Comparison of ENCODE assay signal across 4 cellular contexts in the genomic region with DNA sequence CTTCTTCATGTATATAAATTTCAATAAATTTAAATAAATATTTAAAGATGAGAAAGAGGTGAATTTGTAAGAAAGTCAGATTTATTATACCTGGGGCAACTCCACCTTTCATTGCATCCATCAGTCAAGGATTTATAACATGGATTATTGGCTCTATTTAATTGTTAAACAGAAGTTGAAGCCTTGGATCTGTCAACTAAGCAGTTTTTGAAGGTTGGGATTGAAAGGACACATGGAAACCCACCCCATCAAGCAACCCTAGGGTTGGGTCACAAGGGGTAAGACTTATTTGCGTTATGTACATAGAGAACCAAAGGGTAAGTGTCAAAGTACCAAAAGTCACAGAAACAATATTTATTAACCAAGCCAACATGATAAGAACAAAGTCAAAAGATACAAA.
TF ChIP-seq lines count a peak whose summit lies in the region.

No MANE protein-coding gene starts in this region.

TF ChIP-seq in HepG2, 621 proteins besides CTCF, POLR2A, EP300 and RAD21:
- TF ChIP-seq MAFK (conservative IDR thresholded peaks at IDR 0.05 in 1 of 2, IDR thresholded peaks at IDR 0.05 in 1 of 2; ENCODE audit: low read length in 2 of 2), result peak; percentile 31 to 76; a peak in 3 of 4 replicates
- no peak for TF ChIP-seq ZNF672 (CRISPR knock-in tag; IDR thresholded peaks at IDR 0.05)
- no peak for TF ChIP-seq GABPA (IDR thresholded peaks at IDR 0.05; ENCODE audit: low read depth, low read length)
- no peak for TF ChIP-seq GABPA (CRISPR knock-in tag; IDR thresholded peaks at IDR 0.05; ENCODE audit: low read depth)
- TF ChIP-seq, protein P1, sequence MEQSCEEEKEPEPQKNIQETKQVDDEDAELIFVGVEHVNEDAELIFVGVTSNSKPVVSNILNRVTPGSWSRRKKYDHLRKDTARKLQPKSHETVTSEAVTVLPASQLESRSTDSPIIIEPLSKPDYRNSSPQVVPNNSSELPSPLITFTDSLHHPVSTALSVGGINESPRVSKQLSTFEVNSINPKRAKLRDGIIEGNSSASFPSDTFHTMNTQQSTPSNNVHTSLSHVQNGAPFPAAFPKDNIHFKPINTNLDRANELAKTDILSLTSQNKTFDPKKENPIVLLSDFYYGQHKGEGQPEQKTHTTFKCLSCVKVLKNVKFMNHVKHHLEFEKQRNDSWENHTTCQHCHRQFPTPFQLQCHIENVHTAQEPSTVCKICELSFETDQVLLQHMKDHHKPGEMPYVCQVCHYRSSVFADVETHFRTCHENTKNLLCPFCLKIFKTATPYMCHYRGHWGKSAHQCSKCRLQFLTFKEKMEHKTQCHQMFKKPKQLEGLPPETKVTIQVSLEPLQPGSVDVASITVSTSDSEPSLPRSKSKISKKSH (CRISPR knock-in tag; IDR thresholded peaks at IDR 0.05; ENCODE audit: borderline replicate concordance), result no peak
- TF ChIP-seq, protein P2, sequence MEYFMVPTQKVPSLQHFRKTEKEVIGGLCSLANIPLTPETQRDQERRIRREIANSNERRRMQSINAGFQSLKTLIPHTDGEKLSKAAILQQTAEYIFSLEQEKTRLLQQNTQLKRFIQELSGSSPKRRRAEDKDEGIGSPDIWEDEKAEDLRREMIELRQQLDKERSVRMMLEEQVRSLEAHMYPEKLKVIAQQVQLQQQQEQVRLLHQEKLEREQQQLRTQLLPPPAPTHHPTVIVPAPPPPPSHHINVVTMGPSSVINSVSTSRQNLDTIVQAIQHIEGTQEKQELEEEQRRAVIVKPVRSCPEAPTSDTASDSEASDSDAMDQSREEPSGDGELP (IDR thresholded peaks at IDR 0.05; ENCODE audit: borderline replicate concordance, low read depth), result no peak
- TF ChIP-seq REXO4 (CRISPR knock-in tag; IDR thresholded peaks at IDR 0.05; ENCODE audit: borderline replicate concordance), result no peak
- TF ChIP-seq ZSCAN5A (CRISPR knock-in tag; IDR thresholded peaks at IDR 0.05; ENCODE audit: borderline replicate concordance), result no peak
- TF ChIP-seq MAFF (IDR thresholded peaks at IDR 0.05; ENCODE audit: low read depth, low read length), result peak; percentile 61

TF ChIP-seq in A549, 52 proteins besides CTCF, POLR2A, EP300 and RAD21:
- TF ChIP-seq MAFK (IDR thresholded peaks at IDR 0.05; ENCODE audit: partially characterized antibody) (peak; percentile 54), ATOH8 (CRISPR knock-in tag; IDR thresholded peaks at IDR 0.05; ENCODE audit: low read depth) (no peak), RNF2 (IDR thresholded peaks at IDR 0.05; ENCODE audit: borderline replicate concordance, low read depth) (no peak)

TF ChIP-seq in IMR-90, 13 proteins besides CTCF, POLR2A, EP300 and RAD21:
- TF ChIP-seq MXI1 (IDR thresholded peaks at IDR 0.05; ENCODE audit: borderline replicate concordance, low read depth, low read length), result no peak
- peak; percentile 37; the same call in 1 of the 2 replicates for TF ChIP-seq MAFK (IDR thresholded peaks at IDR 0.05; ENCODE audit: low read depth, low read length)
- TF ChIP-seq NFE2L2 (IDR thresholded peaks at IDR 0.05; ENCODE audit: low read depth, low read length), result no peak

TF ChIP-seq in liver, 16 proteins besides CTCF, POLR2A, EP300 and RAD21:
- no peak for TF ChIP-seq HNF4A (conservative IDR thresholded peaks at IDR 0.05)
- TF ChIP-seq, protein P3, sequence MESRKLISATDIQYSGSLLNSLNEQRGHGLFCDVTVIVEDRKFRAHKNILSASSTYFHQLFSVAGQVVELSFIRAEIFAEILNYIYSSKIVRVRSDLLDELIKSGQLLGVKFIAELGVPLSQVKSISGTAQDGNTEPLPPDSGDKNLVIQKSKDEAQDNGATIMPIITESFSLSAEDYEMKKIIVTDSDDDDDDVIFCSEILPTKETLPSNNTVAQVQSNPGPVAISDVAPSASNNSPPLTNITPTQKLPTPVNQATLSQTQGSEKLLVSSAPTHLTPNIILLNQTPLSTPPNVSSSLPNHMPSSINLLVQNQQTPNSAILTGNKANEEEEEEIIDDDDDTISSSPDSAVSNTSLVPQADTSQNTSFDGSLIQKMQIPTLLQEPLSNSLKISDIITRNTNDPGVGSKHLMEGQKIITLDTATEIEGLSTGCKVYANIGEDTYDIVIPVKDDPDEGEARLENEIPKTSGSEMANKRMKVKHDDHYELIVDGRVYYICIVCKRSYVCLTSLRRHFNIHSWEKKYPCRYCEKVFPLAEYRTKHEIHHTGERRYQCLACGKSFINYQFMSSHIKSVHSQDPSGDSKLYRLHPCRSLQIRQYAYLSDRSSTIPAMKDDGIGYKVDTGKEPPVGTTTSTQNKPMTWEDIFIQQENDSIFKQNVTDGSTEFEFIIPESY (IDR thresholded peaks at IDR 0.05), result no peak
- TF ChIP-seq MAX (IDR thresholded peaks at IDR 0.05), result no peak
- TF ChIP-seq ATF3 (IDR thresholded peaks at IDR 0.05), result no peak
- no peak for TF ChIP-seq JUND (IDR thresholded peaks at IDR 0.05)
- TF ChIP-seq TAF1 (conservative IDR thresholded peaks at IDR 0.05), result no peak
- peak; percentile 13 for TF ChIP-seq FOXA2 (IDR thresholded peaks at IDR 0.05)
